ENCODE assay signal across 8 cellular contexts in genomic region chr22:31248138-31248745, GRCh38. TPM values are rescaled to one million over a fixed set of nuclear protein-coding genes. Genes with fewer than 3 reads are reported as not detected.
A peak's percentile ranks its signal among the peaks of the same experiment; 100 is the strongest.
DNase-seq lines count a peak whose midpoint lies in the region; ATAC-seq and TF ChIP-seq lines count a peak whose summit lies in the region.

No MANE protein-coding gene starts in this region.

- peak overlapping the region; percentile 46 for H3K27ac ChIP-seq in DND-41 (ENCODE audit: low read length)

- peaks cover 8% of the 10 kb centered on the region; the same call in 1 of the 2 replicates for H4K20me1 ChIP-seq in DND-41 (ENCODE audit: insufficient read depth, low read length)

- peaks cover 51% of the 10 kb centered on the region for H3K4me1 Mint-ChIP-seq in endothelial cell (ENCODE audit: unreplicated experiment)
- H3K4me1 Mint-ChIP-seq in mesothelial cell of epicardium: peaks cover 73% of the 10 kb centered on the region

- no peaks in the 10 kb centered on the region for H3K9me3 ChIP-seq in DND-41 (ENCODE audit: insufficient read depth, low read length, severe bottlenecking)

- H3K27ac Mint-ChIP-seq in endothelial cell (ENCODE audit: unreplicated experiment) (peak overlapping the region; percentile 43), mesothelial cell of epicardium (peak overlapping the region; percentile 95)

- H3K4me3 ChIP-seq in DND-41 (ENCODE audit: low read depth in 1 of 2, low read length in 2 of 2): peak overlapping the region in 1 of 2 experiments; percentile 48; a peak in 2 of 4 replicates

- TF ChIP-seq CTCF in DND-41 (IDR thresholded peaks at IDR 0.05; ENCODE audit: borderline replicate concordance, extremely low read depth, low read length, poor library complexity, severe bottlenecking) (no peak), endothelial cell (IDR thresholded peaks at IDR 0.05; ENCODE audit: unreplicated experiment) (no peak), mesothelial cell of epicardium (IDR thresholded peaks at IDR 0.05; ENCODE audit: unreplicated experiment) (no peak)

- peak overlapping the region; percentile 45 for H3K9ac ChIP-seq in DND-41 (ENCODE audit: low read depth, low read length)

- DNase-seq in DND-41 (peak; percentile 87), NCI-H82 treated with DMSO at 0.1 percent for 48 hours (lab: John Stamatoyannopoulos, UW; ENCODE audit: unreplicated experiment) (peak; percentile 64), activated T-cell treated with anti-CD3 and anti-CD28 coated beads for 24 hours (ENCODE audit: low read depth) (peak; percentile 62), endothelial cell (ENCODE audit: low spot score) (peak; percentile 28), mesothelial cell of epicardium (ENCODE audit: low spot score in 2 of 2, unreplicated experiment in 2 of 2) (peak; percentile 55 to 76), NCI-H345 (lab: John Stamatoyannopoulos, UW) (no peak), SW 1271 (lab: John Stamatoyannopoulos, UW) (no peak)
- DNase-seq in stimulated activated CD8-positive, alpha-beta memory T cell treated with anti-CD3 and anti-CD28 coated beads, Interleukin-12 subunit alpha, Interleukin-12 subunit beta, amount 100 ng/mL, for 24 hours (ENCODE audit: extremely low read depth): peak; percentile 36

- peaks cover 21% of the 10 kb centered on the region for H3K4me1 ChIP-seq in DND-41 (ENCODE audit: insufficient read depth, low read length)

- H3K4me3 Mint-ChIP-seq in endothelial cell (ENCODE audit: unreplicated experiment) (no peak overlapping the region), mesothelial cell of epicardium (peak overlapping the region; percentile 88)

- H3K36me3 Mint-ChIP-seq in endothelial cell (ENCODE audit: low read depth, unreplicated experiment): peaks cover 16% of the 10 kb centered on the region
- no peaks in the 10 kb centered on the region for H3K36me3 Mint-ChIP-seq in mesothelial cell of epicardium

- no peaks in the 10 kb centered on the region for H3K27me3 ChIP-seq in DND-41 (ENCODE audit: insufficient read depth, low read length, poor library complexity)

- H3K9me3 Mint-ChIP-seq in endothelial cell (ENCODE audit: unreplicated experiment): no peaks in the 10 kb centered on the region
- no peaks in the 10 kb centered on the region for H3K9me3 Mint-ChIP-seq in mesothelial cell of epicardium

- peak; percentile 100 for ATAC-seq in DND-41 (ENCODE audit: insufficient read depth, low read depth)

- H3K27me3 Mint-ChIP-seq in endothelial cell (ENCODE audit: unreplicated experiment) (no peaks in the 10 kb centered on the region), mesothelial cell of epicardium (ENCODE audit: low read depth) (no peaks in the 10 kb centered on the region)

- peak overlapping the region; percentile 71 for H2AFZ ChIP-seq in DND-41 (ENCODE audit: low read depth, low read length)

- H3K79me2 ChIP-seq in DND-41 (ENCODE audit: insufficient read depth, low read length): no peaks in the 10 kb centered on the region; the same call in 1 of the 2 replicates

- H3K36me3 ChIP-seq in DND-41 (ENCODE audit: insufficient read depth, low read length): peaks cover 8% of the 10 kb centered on the region; the same call in 1 of the 2 replicates

- H3K4me2 ChIP-seq in DND-41 (ENCODE audit: insufficient read depth, low read length): peak overlapping the region; percentile 73

RNA-seq across cellular contexts. Expression of gene LIMK2, which starts 36.1 kb away (rescaled TPM):
- 248 TPM for total RNA-seq in endothelial cell (ENCODE audit: unreplicated experiment)
- 109 to 121 TPM (median 117 TPM) in 3 replicates for total RNA-seq in mesothelial cell of epicardium

RNA-seq across cellular contexts. Expression of gene PIK3IP1, which starts 44.0 kb away (rescaled TPM):
- total RNA-seq in endothelial cell (ENCODE audit: unreplicated experiment) (13.4 TPM), mesothelial cell of epicardium (16.9 to 19.1 TPM (median 17.4 TPM) in 3 replicates)

Comparison
In these comparisons a context has a peak if more than half of its experiments do, and no peak if none do; other contexts are left out.
1. DNase-seq: peak in DND-41 (single experiment), NCI-H82 treated with DMSO at 0.1 percent for 48 hours (single experiment), activated T-cell treated with anti-CD3 and anti-CD28 coated beads for 24 hours (single experiment), endothelial cell (single experiment), mesothelial cell of epicardium (2 of 2) and stimulated activated CD8-positive, alpha-beta memory T cell treated with anti-CD3 and anti-CD28 coated beads, Interleukin-12 subunit alpha, Interleukin-12 subunit beta, amount 100 ng/mL, for 24 hours (single experiment); none in NCI-H345 (single experiment) and SW 1271 (0 of 2).